Comparison of ENCODE assay signal across 10 cellular contexts in the genomic region with DNA sequence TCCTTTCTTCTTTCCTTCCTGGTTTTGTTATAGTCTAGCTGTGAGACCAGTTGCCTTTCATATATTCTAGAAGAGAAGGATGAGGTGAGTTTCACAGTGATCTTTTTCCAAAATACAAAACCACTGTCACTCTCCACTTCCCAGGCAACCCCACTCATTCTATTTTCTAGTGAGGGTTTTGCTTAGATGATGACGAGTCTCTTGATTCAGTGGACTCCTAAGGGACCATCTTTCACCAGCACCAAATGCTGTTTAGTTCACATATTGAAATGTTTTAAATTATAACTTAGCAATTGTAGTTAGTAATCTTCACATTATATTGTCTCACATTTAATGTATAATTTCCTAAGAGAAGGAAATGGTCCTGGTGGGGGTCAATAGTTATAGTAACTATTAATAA. TPM values are rescaled to one million over a fixed set of nuclear protein-coding genes. Genes with fewer than 3 reads are reported as not detected.
DNase-seq lines count a peak whose midpoint lies in the region; ATAC-seq and TF ChIP-seq lines count a peak whose summit lies in the region.
"Had no signal": no experiment of that assay in that cellular context is flagged by ENCODE, and none has a peak within 500 bp of the region (broad histone marks: within the 10 kb centered on the region; RNA-seq: fewer than 3 reads in every experiment).

No MANE protein-coding gene starts in this region.

- H3K9ac ChIP-seq in MM.1S (ENCODE audit: low read length) = no peak overlapping the region
- H3K9ac ChIP-seq: neural progenitor cell had no signal

- peaks cover 63% of the 10 kb centered on the region for H3K4me1 ChIP-seq in CD4-positive, CD25-positive, alpha-beta regulatory T cell (ENCODE audit: control insufficient read depth, insufficient read depth, low read length, poor library complexity, severe bottlenecking)
- H3K4me1 ChIP-seq in neutrophil (ENCODE audit: control insufficient read depth in 1 of 2, insufficient read depth in 1 of 2, low read depth in 1 of 2, low read length in 1 of 2) (peaks cover 68 to 78% of the 10 kb centered on the region in 2 experiments), MM.1S (ENCODE audit: low read length) (no peaks in the 10 kb centered on the region)

- no peak overlapping the region for H3K4me2 ChIP-seq in MM.1S (ENCODE audit: low read depth, low read length)
- H3K4me2 ChIP-seq: neural progenitor cell had no signal

- peaks cover 42 to 91% (median 81%) of the 10 kb centered on the region in 4 donors for H3K4me1 Mint-ChIP-seq in CD4-positive, CD25-positive, alpha-beta regulatory T cell

- no peak for ATAC-seq in CD4-positive, CD25-positive, alpha-beta regulatory T cell (ENCODE audit: low read depth in 2 of 2)

- no peaks in the 10 kb centered on the region for H3K79me2 ChIP-seq in MM.1S (ENCODE audit: low read length)

- H4K20me1 ChIP-seq in MM.1S (ENCODE audit: insufficient read depth, low read length) = no peaks in the 10 kb centered on the region

- peak overlapping the region; percentile 30 for H3K4me3 ChIP-seq in CD4-positive, CD25-positive, alpha-beta regulatory T cell (ENCODE audit: low read depth, low read length)
- H3K4me3 ChIP-seq in coronary artery (peak overlapping the region; percentile 13), neutrophil (ENCODE audit: low read depth in 1 of 2, low read length in 1 of 2) (peak overlapping the region; percentile 12 to 40), MM.1S (ENCODE audit: low read length) (no peak overlapping the region)
- H3K4me3 ChIP-seq: neural progenitor cell had no signal

- no peaks in the 10 kb centered on the region for H3K27me3 Mint-ChIP-seq in CD4-positive, CD25-positive, alpha-beta regulatory T cell

- peak overlapping the region; percentile 70 for H3K27ac ChIP-seq in CD4-positive, CD25-positive, alpha-beta regulatory T cell (ENCODE audit: insufficient read depth, low read length, poor library complexity, severe bottlenecking)
- peak overlapping the region; percentile 58 for H3K27ac ChIP-seq in KOPT-K1 (ENCODE audit: low read depth, low read length, poor library complexity, severe bottlenecking)
- H3K27ac ChIP-seq in coronary artery = no peak overlapping the region
- H3K27ac ChIP-seq in neutrophil = peak overlapping the region; percentile 84
- no peak overlapping the region for H3K27ac ChIP-seq in MM.1S (ENCODE audit: low read length)
- H3K27ac ChIP-seq: neural progenitor cell had no signal

- no peaks in the 10 kb centered on the region for H3F3A ChIP-seq in MM.1S (ENCODE audit: insufficient read depth, low read length)

- H3K9me3 ChIP-seq in CD4-positive, CD25-positive, alpha-beta regulatory T cell (ENCODE audit: control insufficient read depth in 2 of 2, low read length in 2 of 2) = no peaks in the 10 kb centered on the region
- H3K9me3 ChIP-seq in KOPT-K1 (ENCODE audit: insufficient read depth, low read length, poor library complexity, severe bottlenecking) (no peaks in the 10 kb centered on the region), neutrophil (no peaks in the 10 kb centered on the region), MM.1S (replicated peaks; ENCODE audit: insufficient read depth, low read length) (no peaks in the 10 kb centered on the region)

- no peaks in the 10 kb centered on the region for H3K27me3 ChIP-seq in CD4-positive, CD25-positive, alpha-beta regulatory T cell (ENCODE audit: control insufficient read depth, insufficient read depth, low read length)
- no peaks in the 10 kb centered on the region for H3K27me3 ChIP-seq in neutrophil
- H3K27me3 ChIP-seq in MM.1S (replicated peaks; ENCODE audit: insufficient read depth, low read length) = no peaks in the 10 kb centered on the region
- H3K27me3 ChIP-seq: neural progenitor cell had no signal

- TF ChIP-seq CTCF in coronary artery (IDR thresholded peaks at IDR 0.05) (no peak), neutrophil (IDR thresholded peaks at IDR 0.05) (no peak), MM.1S (IDR thresholded peaks at IDR 0.05; ENCODE audit: low read length) (no peak)

- no peaks in the 10 kb centered on the region for H3K36me3 Mint-ChIP-seq in CD4-positive, CD25-positive, alpha-beta regulatory T cell

- no peaks in the 10 kb centered on the region for H3K9me3 Mint-ChIP-seq in CD4-positive, CD25-positive, alpha-beta regulatory T cell
- H3K9me3 Mint-ChIP-seq: neural progenitor cell had no signal

- H2AFZ ChIP-seq in MM.1S (ENCODE audit: low read length) = no peak overlapping the region
- H2AFZ ChIP-seq: neural progenitor cell had no signal

- H3K27ac Mint-ChIP-seq in CD4-positive, CD25-positive, alpha-beta regulatory T cell = peak overlapping the region in 2 of 3 donors; percentile 90 to 92
- H3K27ac Mint-ChIP-seq: neural progenitor cell had no signal

- DNase-seq in CD4-positive, CD25-positive, alpha-beta regulatory T cell = no peak
- DNase-seq in coronary artery (ENCODE audit: low spot score) = no peak
- DNase-seq in GM19238 (ENCODE audit: insufficient read length, low spot score) = no peak
- DNase-seq in 8988T = no peak
- DNase-seq in MM.1S = no peak
- no peak for DNase-seq in hypothalamus (lab: John Stamatoyannopoulos, UW)
- DNase-seq: NCI-H510A treated with DMSO at 0.1 percent for 48 hours had no signal

- peak overlapping the region in 3 of 4 donors; percentile 44 to 57 (median 45) for H3K4me3 Mint-ChIP-seq in CD4-positive, CD25-positive, alpha-beta regulatory T cell
- H3K4me3 Mint-ChIP-seq: neural progenitor cell had no signal

- H3K9me2 ChIP-seq in MM.1S (replicated peaks; ENCODE audit: insufficient read depth, low read length) = no peaks in the 10 kb centered on the region

- H3K36me3 ChIP-seq in CD4-positive, CD25-positive, alpha-beta regulatory T cell (ENCODE audit: control insufficient read depth, insufficient read depth, low read length) = no peaks in the 10 kb centered on the region
- 0 out of 2 replicates have a peak, but pooled peaks cover 3% of the 10 kb centered on the region for H3K36me3 ChIP-seq in KOPT-K1 (ENCODE audit: insufficient read depth, low read length)
- no peaks in the 10 kb centered on the region for H3K36me3 ChIP-seq in neutrophil
- H3K36me3 ChIP-seq in MM.1S (replicated peaks; ENCODE audit: insufficient read depth, low read length) = no peaks in the 10 kb centered on the region
- H3K36me3 ChIP-seq: neural progenitor cell had no signal

RNA-seq across cellular contexts. Expression of gene PIK3R1, which starts 25.2 kb away (rescaled TPM):
- 366 TPM for total RNA-seq in CD4-positive, CD25-positive, alpha-beta regulatory T cell
- 100 to 1,000 TPM in 2 of 4 donors, 10 to 100 TPM in 2; 75.9 to 127 (median 109) TPM for polyA plus RNA-seq in CD4-positive, CD25-positive, alpha-beta regulatory T cell

Comparison
In these comparisons a context has a peak if more than half of its experiments do, and no peak if none do; other contexts are left out.
1. H3K27ac ChIP-seq: peak in CD4-positive, CD25-positive, alpha-beta regulatory T cell (single experiment), KOPT-K1 (single experiment) and neutrophil (single experiment); none in coronary artery (0 of 2) and MM.1S (single experiment).